Comparison of ENCODE assay signal across 27 cellular contexts in genomic region chr21:43845386-43845785, GRCh38.
"Had no signal": no experiment of that assay in that cellular context is flagged by ENCODE, and none has a peak within 500 bp of the region (broad histone marks: within the 10 kb centered on the region; RNA-seq: fewer than 3 reads in every experiment).

No MANE protein-coding gene starts in this region.

- H3K4me2 ChIP-seq: smooth muscle cell had no signal

- H3K4me3 ChIP-seq: left ventricle myocardium inferior, lung, mucosa of descending colon, right atrium auricular region, right lobe of liver, smooth muscle cell, tibial nerve, uterus had no signal

- H3K9me3 ChIP-seq: left ventricle myocardium inferior, mucosa of descending colon, neutrophil, right atrium auricular region, right lobe of liver, tibial nerve, uterus had no signal

- H3K4me1 Mint-ChIP-seq: nephron, neural crest cell had no signal

- DNase-seq: hippocampal formation; islet precursor cell; left ventricle myocardium inferior; midbrain; mucosa of descending colon; naive thymus-derived CD4-positive, alpha-beta T cell; occipital lobe; stimulated activated CD4-positive, alpha-beta T cell treated with anti-CD3 and anti-CD28 coated beads, Interleukin-1b, Interleukin-23, amount 100 ng/mL, for 48 hours; stimulated activated CD4-positive, alpha-beta T cell treated with anti-CD3 and anti-CD28 coated beads, Interleukin-2, amount 100 ng/mL, for 48 hours; stimulated activated CD4-positive, alpha-beta T cell treated with anti-CD3 and anti-CD28 coated beads, Interleukin-4, amount 100 ng/mL, for 4 hours; stimulated activated CD8-positive, alpha-beta memory T cell treated with anti-CD3 and anti-CD28 coated beads, Interleukin-4, amount 100 ng/mL, for 48 hours; stimulated activated naive CD4-positive, alpha-beta T cell treated with Interleukin-2 at 50 U/mL for 16 hours; stimulated activated naive CD8-positive, alpha-beta T cell treated with anti-CD3 and anti-CD28 coated beads, Interleukin-15, amount 100 ng/mL, for 72 hours; substantia nigra; uterus had no signal

- H3K4me3 Mint-ChIP-seq: naive thymus-derived CD4-positive, alpha-beta T cell; nephron; neural crest cell; stimulated activated memory B cell treated with anti-CD40 and anti-IgM and Interleukin-4, amounts not matched to agents 10 μg/mL and 1 μg/mL and 100 μg/mL, for 72 hours; stimulated activated naive CD8-positive, alpha-beta T cell treated with anti-CD3 and anti-CD28 coated beads, Interleukin-15, amount 100 ng/mL, for 72 hours; type B pancreatic cell had no signal

- H3K36me3 Mint-ChIP-seq: stimulated activated memory B cell treated with anti-CD40 and anti-IgM and Interleukin-4, amounts not matched to agents 10 μg/mL and 1 μg/mL and 100 μg/mL, for 72 hours; type B pancreatic cell had no signal

- H3K9ac ChIP-seq: parathyroid adenoma had no signal

- H3K9me3 Mint-ChIP-seq: stimulated activated memory B cell treated with anti-CD40 and anti-IgM and Interleukin-4, amounts not matched to agents 10 μg/mL and 1 μg/mL and 100 μg/mL, for 72 hours; type B pancreatic cell had no signal

- ATAC-seq: mucosa of descending colon; naive thymus-derived CD4-positive, alpha-beta T cell; right lobe of liver; stimulated activated memory B cell treated with anti-CD40 and anti-IgM and Interleukin-4, amounts not matched to agents 10 μg/mL and 1 μg/mL and 100 μg/mL, for 72 hours; stimulated activated naive CD8-positive, alpha-beta T cell treated with anti-CD3 and anti-CD28 coated beads, Interleukin-15, amount 100 ng/mL, for 72 hours had no signal

- H3K36me3 ChIP-seq: left ventricle myocardium inferior, neutrophil, right atrium auricular region, right lobe of liver, tibial nerve, uterus had no signal

- H3K79me2 ChIP-seq: parathyroid adenoma had no signal

- H3K27ac Mint-ChIP-seq: naive thymus-derived CD4-positive, alpha-beta T cell; nephron; progenitor cell of endocrine pancreas; stimulated activated memory B cell treated with anti-CD40 and anti-IgM and Interleukin-4, amounts not matched to agents 10 μg/mL and 1 μg/mL and 100 μg/mL, for 72 hours; stimulated activated naive CD8-positive, alpha-beta T cell treated with anti-CD3 and anti-CD28 coated beads, Interleukin-15, amount 100 ng/mL, for 72 hours; type B pancreatic cell had no signal

- H3K27ac ChIP-seq: left ventricle myocardium inferior, neutrophil, parathyroid adenoma, right atrium auricular region, right lobe of liver, tibial nerve, uterus had no signal

- H3K27me3 ChIP-seq: right atrium auricular region, right lobe of liver, tibial nerve, uterus had no signal

- H3K27me3 Mint-ChIP-seq: naive thymus-derived CD4-positive, alpha-beta T cell; progenitor cell of endocrine pancreas; stimulated activated memory B cell treated with anti-CD40 and anti-IgM and Interleukin-4, amounts not matched to agents 10 μg/mL and 1 μg/mL and 100 μg/mL, for 72 hours; stimulated activated naive CD8-positive, alpha-beta T cell treated with anti-CD3 and anti-CD28 coated beads, Interleukin-15, amount 100 ng/mL, for 72 hours; type B pancreatic cell had no signal

- H3K4me1 ChIP-seq: left ventricle myocardium inferior, parathyroid adenoma, right atrium auricular region, right lobe of liver, tibial nerve, uterus had no signal
